14 cellular contexts compared by ENCODE assay signal in genomic region chr12:116376354-116377193, GRCh38.
DNase-seq lines count a peak whose midpoint lies in the region; ATAC-seq, FAIRE-seq and TF ChIP-seq lines count a peak whose summit lies in the region.
"Had no signal": no experiment of that assay in that cellular context is flagged by ENCODE, and none has a peak within 500 bp of the region (broad histone marks: within the 10 kb centered on the region; RNA-seq: fewer than 3 reads in every experiment).

No MANE protein-coding gene starts in this region.

- H3K9me3 ChIP-seq in H1 (ENCODE audit: insufficient read depth in 2 of 2, low read depth in 1 of 2, low read length in 1 of 2) (peaks cover 0 to 7% of the 10 kb centered on the region in 2 experiments; a peak in 1 of 4 replicates), mucosa of descending colon (no peaks in the 10 kb centered on the region)

- H4K20me1 ChIP-seq in H1 (replicated peaks in 1 of 2; ENCODE audit: control insufficient read depth in 1 of 2, insufficient read depth in 2 of 2, low read length in 2 of 2) = peaks cover 0 to 12% of the 10 kb centered on the region in 2 experiments

- no peak overlapping the region for H3K56ac ChIP-seq in H1 (replicated peaks; ENCODE audit: insufficient read length, low read depth, low read length)

- peaks cover 0 to 7% of the 10 kb centered on the region in 2 experiments; a peak in 2 of 4 replicates for H3K79me2 ChIP-seq in H1 (ENCODE audit: control insufficient read depth in 1 of 2, insufficient read depth in 2 of 2, low read length in 2 of 2)
- H3K79me2 ChIP-seq: parathyroid adenoma had no signal

- H4K91ac ChIP-seq in H1 (replicated peaks; ENCODE audit: insufficient read length, low read length) = no peak overlapping the region

- H2BK12ac ChIP-seq in H1 (ENCODE audit: low read depth, low read length) = no peak overlapping the region

- no peak for TF ChIP-seq RAD21 in H1 (IDR thresholded peaks at IDR 0.05 in 1 of 2, conservative IDR thresholded peaks at IDR 0.05 in 1 of 2; ENCODE audit: low read depth in 2 of 2, low read length in 2 of 2)

- H4K5ac ChIP-seq in H1 (ENCODE audit: insufficient read length, low read depth, low read length) = no peak overlapping the region

- H3K27ac Mint-ChIP-seq in activated naive CD4-positive, alpha-beta T cell treated with anti-CD3 and anti-CD28 coated beads, Interleukin-2, amount 50 U/mL, for 72 hours = peak overlapping the region in 1 of 2 donors; percentile 75
- no peak overlapping the region for H3K27ac Mint-ChIP-seq in activated naive CD4-positive, alpha-beta T cell treated with anti-CD3 and anti-CD28 coated beads, Interleukin-2, amount 10 ng/mL, durations not matched to agents 7 days and 5 days
- H3K27ac Mint-ChIP-seq: activated naive CD8-positive, alpha-beta T cell had no signal

- H3K4me1 ChIP-seq in H1 (replicated peaks in 1 of 4; ENCODE audit: control insufficient read depth in 3 of 4, insufficient read depth in 4 of 4, low read length in 3 of 4) = peaks cover 0 to 13% (median 8%) of the 10 kb centered on the region in 4 experiments; a peak in 6 of 7 replicates
- H3K4me1 ChIP-seq in mucosa of descending colon (ENCODE audit: low read depth) = no peaks in the 10 kb centered on the region
- H3K4me1 ChIP-seq: parathyroid adenoma had no signal

- peaks cover 10 to 13% of the 10 kb centered on the region in 2 donors for H3K9me3 Mint-ChIP-seq in activated naive CD4-positive, alpha-beta T cell treated with anti-CD3 and anti-CD28 coated beads, Interleukin-2, amount 50 U/mL, for 72 hours
- peaks cover 13% of the 10 kb centered on the region for H3K9me3 Mint-ChIP-seq in activated naive CD4-positive, alpha-beta T cell treated with anti-CD3 and anti-CD28 coated beads, Interleukin-2, amount 10 ng/mL, durations not matched to agents 7 days and 5 days

- no peak overlapping the region for H2BK15ac ChIP-seq in H1 (ENCODE audit: low read length)

- H4K8ac ChIP-seq in H1 (ENCODE audit: extremely low read depth, insufficient read depth, low read length) = no peak overlapping the region

- H3K27ac ChIP-seq in H1 (ENCODE audit: low read depth, low read length) = no peak overlapping the region
- H3K27ac ChIP-seq: C4-2B, parathyroid adenoma had no signal

- no peak overlapping the region for H2AFZ ChIP-seq in H1 (ENCODE audit: low read length)
- H2AFZ ChIP-seq: parathyroid adenoma had no signal

- CTCF ChIA-PET in activated naive CD4-positive, alpha-beta T cell treated with anti-CD3 and anti-CD28 coated beads, Interleukin-2, amount 10 ng/mL, durations not matched to agents 7 days and 5 days (lab: Charles Lee) = no interaction called here
- CTCF ChIA-PET in H1 (lab: Charles Lee; ENCODE audit: partially characterized antibody) = interaction anchor here (0.8 to 1.2 kb wide), 4 partner anchors 36 to 222 kb away, joined by 3 to 4 read pairs (median 3); no protein-coding TSS in a partner anchor

- no peaks in the 10 kb centered on the region for H3K36me3 Mint-ChIP-seq in activated naive CD4-positive, alpha-beta T cell treated with anti-CD3 and anti-CD28 coated beads, Interleukin-2, amount 50 U/mL, for 72 hours
- no peaks in the 10 kb centered on the region for H3K36me3 Mint-ChIP-seq in activated naive CD4-positive, alpha-beta T cell treated with anti-CD3 and anti-CD28 coated beads, Interleukin-2, amount 10 ng/mL, durations not matched to agents 7 days and 5 days
- H3K36me3 Mint-ChIP-seq: activated naive CD8-positive, alpha-beta T cell had no signal

- no peak for FAIRE-seq in H1 (lab: Jason Lieb, UNC)

- no peak for TF ChIP-seq EP300 in H1 (IDR thresholded peaks at IDR 0.05; ENCODE audit: borderline replicate concordance in 1 of 2, low read depth in 2 of 2, low read length in 2 of 2)

- TF ChIP-seq POLR2A in H1 (IDR thresholded peaks at IDR 0.05; ENCODE audit: control extremely low read depth in 1 of 2, low read depth in 2 of 2, low read length in 2 of 2) = no peak

- peak; percentile 43 to 90 for ATAC-seq in activated naive CD4-positive, alpha-beta T cell treated with anti-CD3 and anti-CD28 coated beads, Interleukin-2, amount 50 U/mL, for 72 hours
- peak; percentile 42 for ATAC-seq in stimulated activated naive CD8-positive, alpha-beta T cell treated with anti-CD3 and anti-CD28 coated beads, Interleukin-15, Interleukin-2, amounts not matched to agents 100 U/mL and 50 U/mL, for 24 hours
- no peak for ATAC-seq in mucosa of descending colon

- H2BK120ac ChIP-seq in H1 (replicated peaks; ENCODE audit: low read depth, low read length) = no peak overlapping the region

- peaks cover 19% of the 10 kb centered on the region for H3K27me3 Mint-ChIP-seq in activated naive CD4-positive, alpha-beta T cell treated with anti-CD3 and anti-CD28 coated beads, Interleukin-2, amount 10 ng/mL, durations not matched to agents 7 days and 5 days
- H3K27me3 Mint-ChIP-seq: activated naive CD8-positive, alpha-beta T cell had no signal

- DNase-seq in activated naive CD4-positive, alpha-beta T cell treated with anti-CD3 and anti-CD28 coated beads, Interleukin-2, amount 50 U/mL, for 72 hours (ENCODE audit: low spot score in 2 of 2) = peak in 1 of 2 donors; percentile 20
- DNase-seq in activated naive CD4-positive, alpha-beta T cell treated with anti-CD3 and anti-CD28 coated beads, Interleukin-2, amount 10 ng/mL, durations not matched to agents 7 days and 5 days = no peak
- DNase-seq in NCI-H510A (lab: John Stamatoyannopoulos, UW) = peak; percentile 32
- DNase-seq in H1 (ENCODE audit: low read depth in 1 of 2, low spot score in 2 of 2) = no peak
- no peak for DNase-seq in stimulated activated naive CD8-positive, alpha-beta T cell treated with anti-CD3 and anti-CD28 coated beads, Interleukin-15, Interleukin-2, amounts not matched to agents 100 U/mL and 50 U/mL, for 24 hours
- no peak for DNase-seq in mucosa of descending colon
- DNase-seq in RPMI8226 = no peak
- no peak for DNase-seq in NOMO-1 treated with DMSO at 0.1 percent for 48 hours (lab: John Stamatoyannopoulos, UW; ENCODE audit: unreplicated experiment)
- DNase-seq: hippocampal formation; NCI-H1048; stimulated activated CD8-positive, alpha-beta memory T cell treated with anti-CD3 and anti-CD28 coated beads, Interleukin-4, amount 100 ng/mL, for 48 hours had no signal

- H3K23ac ChIP-seq in H1 (ENCODE audit: insufficient read length) = no peak overlapping the region

- peaks cover 14% of the 10 kb centered on the region for H3K23me2 ChIP-seq in H1 (ENCODE audit: low read depth, low read length)

- H3K4me1 Mint-ChIP-seq in activated naive CD4-positive, alpha-beta T cell treated with anti-CD3 and anti-CD28 coated beads, Interleukin-2, amount 10 ng/mL, durations not matched to agents 7 days and 5 days = no peaks in the 10 kb centered on the region

- H3K4me3 ChIP-seq in H1 (ENCODE audit: extremely low read depth in 1 of 4, insufficient read depth in 2 of 4, low read depth in 3 of 4, low read length in 4 of 4) (no peak overlapping the region), mucosa of descending colon (no peak overlapping the region)

- no peak overlapping the region for H3K4me3 Mint-ChIP-seq in activated naive CD4-positive, alpha-beta T cell treated with anti-CD3 and anti-CD28 coated beads, Interleukin-2, amount 10 ng/mL, durations not matched to agents 7 days and 5 days
- H3K4me3 Mint-ChIP-seq: activated naive CD8-positive, alpha-beta T cell had no signal

- no peak overlapping the region for H3K4ac ChIP-seq in H1 (replicated peaks; ENCODE audit: insufficient read length, low read depth, low read length)

- H3K9ac ChIP-seq in H1 (replicated peaks in 1 of 4; ENCODE audit: extremely low read depth in 1 of 4, low read depth in 3 of 4, low read length in 3 of 4) = no peak overlapping the region
- H3K9ac ChIP-seq: parathyroid adenoma had no signal

- H3K36me3 ChIP-seq in H1 (ENCODE audit: control insufficient read depth in 2 of 4, insufficient read depth in 4 of 4, low read length in 3 of 4) (peaks cover 0 to 5% (median 0%) of the 10 kb centered on the region in 4 experiments; a peak in 1 of 8 replicates), mucosa of descending colon (ENCODE audit: low read depth) (no peaks in the 10 kb centered on the region)

- TF ChIP-seq CTCF in H1 (IDR thresholded peaks at IDR 0.05; ENCODE audit: control extremely low read depth in 1 of 3, insufficient read depth in 1 of 3, low read depth in 1 of 3, low read length in 3 of 3) = no peak
- no peak for TF ChIP-seq CTCF in mucosa of descending colon (IDR thresholded peaks at IDR 0.05)

- peak overlapping the region in 1 of 2 experiments; percentile 62; a peak in 2 of 4 replicates for H3K4me2 ChIP-seq in H1 (ENCODE audit: insufficient read depth in 1 of 2, low read depth in 2 of 2, low read length in 2 of 2)

- H3K18ac ChIP-seq in H1 (ENCODE audit: extremely low read depth, low read length) = no peak overlapping the region; the same call in 1 of the 2 replicates

- H2BK20ac ChIP-seq in H1 (ENCODE audit: low read length) = no peak overlapping the region

- POLR2A ChIA-PET in H1 (lab: Charles Lee; ENCODE audit: partially characterized antibody) = interaction anchor here (0.6 to 1.6 kb wide), 2 partner anchors 10 to 305 kb away, joined by 4 read pairs; no protein-coding TSS in a partner anchor

- H2BK5ac ChIP-seq in H1 (ENCODE audit: low read depth, low read length) = no peak overlapping the region

- no peaks in the 10 kb centered on the region for H3K79me1 ChIP-seq in H1 (ENCODE audit: low read depth, low read length)

- H2AK5ac ChIP-seq in H1 (ENCODE audit: low read depth, low read length) = no peak overlapping the region

- intact Hi-C loops in mucosa of descending colon (cut with DNase I, micrococcal nuclease) = no loop called here

- H3K14ac ChIP-seq in H1 (ENCODE audit: insufficient read length) = no peak overlapping the region

- 71% methylated on average over 11 of the region's 11 CpGs; no CpG with 5 or more reads in 1 of the 2 experiments for WGBS in H1 (ENCODE audit: extremely low coverage in 1 of 2, insufficient coverage in 1 of 2, insufficient read length in 1 of 2, insufficient replicate concordance in 2 of 2, low coverage in 1 of 2, low lambda C conversion rate in 2 of 2, missing lambda C conversion rate in 1 of 2), 2 experiments

- peaks cover 0 to 2% (median 0%) of the 10 kb centered on the region in 4 experiments; a peak in 3 of 7 replicates for H3K27me3 ChIP-seq in H1 (replicated peaks in 1 of 4; ENCODE audit: control insufficient read depth in 3 of 4, extremely low read depth in 1 of 4, insufficient read depth in 3 of 4, low read length in 3 of 4)

TF ChIP-seq in H1, 55 proteins besides CTCF, POLR2A, EP300 and RAD21:
- no peak for TF ChIP-seq CBX5 (IDR thresholded peaks at IDR 0.05; ENCODE audit: low read depth, low read length)
- TF ChIP-seq CEBPB (IDR thresholded peaks at IDR 0.05; ENCODE audit: low read depth, low read length) = peak; percentile 42; the same call in 1 of the 2 replicates
- TF ChIP-seq ASH2L (IDR thresholded peaks at IDR 0.05; ENCODE audit: low read length) = no peak
- TF ChIP-seq SIX5 (IDR thresholded peaks at IDR 0.05; ENCODE audit: low read depth, low read length) = no peak
TF ChIP-seq in H1: peak in this region for 1.
